ENCODE assay signal across 19 cellular contexts in the genomic region with DNA sequence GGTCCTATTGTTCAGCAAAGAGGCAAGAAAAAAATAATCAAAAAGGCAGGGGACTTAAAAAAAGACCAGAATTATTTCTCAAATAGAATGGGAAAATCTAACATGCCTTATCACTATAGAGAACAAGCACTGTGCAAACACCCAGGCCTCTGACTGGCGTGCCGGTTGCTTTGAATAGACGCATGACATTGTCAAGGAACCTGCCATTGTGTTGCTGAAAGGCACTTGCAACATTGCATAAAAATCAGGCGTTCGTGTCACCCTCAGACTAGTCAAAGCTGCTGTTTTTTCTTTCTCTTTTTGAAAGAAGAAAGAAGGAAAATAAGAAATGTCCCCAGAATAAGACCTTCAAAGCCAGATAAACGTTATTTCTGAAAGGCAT.
"Had no signal": no experiment of that assay in that cellular context is flagged by ENCODE, and none has a peak within 500 bp of the region (broad histone marks: within the 10 kb centered on the region; RNA-seq: fewer than 3 reads in every experiment).

No MANE protein-coding gene starts in this region.

- H3K4me1 Mint-ChIP-seq: activated CD4-positive, alpha-beta memory T cell treated with anti-CD3 and anti-CD28 coated beads, Interleukin-2, amount 10 ng/mL, durations not matched to agents 7 days and 5 days; memory B cell; naive thymus-derived CD8-positive, alpha-beta T cell had no signal

- H3K9me3 Mint-ChIP-seq: activated CD4-positive, alpha-beta memory T cell treated with anti-CD3 and anti-CD28 coated beads, Interleukin-2, amount 10 ng/mL, durations not matched to agents 7 days and 5 days; activated T-cell treated with anti-CD3 and anti-CD28 coated beads, Interleukin-2, amount 50 U/mL, for 24 hours; memory B cell had no signal

- H3K27me3 Mint-ChIP-seq: activated CD4-positive, alpha-beta memory T cell treated with anti-CD3 and anti-CD28 coated beads, Interleukin-2, amount 10 ng/mL, durations not matched to agents 7 days and 5 days; activated T-cell treated with anti-CD3 and anti-CD28 coated beads, Interleukin-2, amount 50 U/mL, for 24 hours had no signal

- ATAC-seq: esophagus mucosa; naive thymus-derived CD8-positive, alpha-beta T cell had no signal

- H3K27ac Mint-ChIP-seq: activated CD4-positive, alpha-beta memory T cell treated with anti-CD3 and anti-CD28 coated beads, Interleukin-2, amount 10 ng/mL, durations not matched to agents 7 days and 5 days; activated T-cell treated with anti-CD3 and anti-CD28 coated beads, Interleukin-2, amount 50 U/mL, for 24 hours; memory B cell; naive thymus-derived CD8-positive, alpha-beta T cell; progenitor cell of endocrine pancreas had no signal

- DNase-seq: activated CD4-positive, alpha-beta memory T cell treated with anti-CD3 and anti-CD28 coated beads, Interleukin-2, amount 10 ng/mL, durations not matched to agents 7 days and 5 days; activated CD4-positive, alpha-beta T cell treated with anti-CD3 and anti-CD28 coated beads for 4 hours; activated naive CD4-positive, alpha-beta T cell treated with anti-CD3 and anti-CD28 coated beads, Interleukin-2, amount 50 U/mL, for 16 hours; activated T-cell treated with anti-CD3 and anti-CD28 coated beads, Interleukin-2, amount 50 U/mL, for 24 hours; colonic mucosa; kidney; left ventricle myocardium inferior; naive thymus-derived CD8-positive, alpha-beta T cell; stimulated activated CD4-positive, alpha-beta T cell treated with anti-CD3 and anti-CD28 coated beads, Interleukin-15, amount 100 ng/mL, for 24 hours; stimulated activated CD4-positive, alpha-beta T cell treated with anti-CD3 and anti-CD28 coated beads, Interleukin-4, amount 100 ng/mL, for 1 hour; stimulated activated naive CD4-positive, alpha-beta T cell; substantia nigra had no signal

- H3K9me3 ChIP-seq: colonic mucosa, left ventricle myocardium inferior, right atrium auricular region, tibial nerve, vagina had no signal

- H3K4me3 ChIP-seq: cardiac muscle cell, colonic mucosa, left ventricle myocardium inferior, right atrium auricular region, tibial nerve, vagina had no signal

- H3K36me3 Mint-ChIP-seq: memory B cell; naive thymus-derived CD8-positive, alpha-beta T cell had no signal

- H3K4me1 ChIP-seq: colonic mucosa, left ventricle myocardium inferior, right atrium auricular region, tibial nerve, vagina had no signal

- H3K36me3 ChIP-seq: cardiac muscle cell, colonic mucosa, left ventricle myocardium inferior, right atrium auricular region, tibial nerve, vagina had no signal

- H3K4me3 Mint-ChIP-seq: activated CD4-positive, alpha-beta memory T cell treated with anti-CD3 and anti-CD28 coated beads, Interleukin-2, amount 10 ng/mL, durations not matched to agents 7 days and 5 days; activated T-cell treated with anti-CD3 and anti-CD28 coated beads, Interleukin-2, amount 50 U/mL, for 24 hours; memory B cell; naive thymus-derived CD8-positive, alpha-beta T cell had no signal

- H3K27me3 ChIP-seq: colonic mucosa, right atrium auricular region, tibial nerve, vagina had no signal

- H3K27ac ChIP-seq: cardiac muscle cell, colonic mucosa, left ventricle myocardium inferior, right atrium auricular region, tibial nerve, vagina had no signal
